19 cellular contexts compared by ENCODE assay signal in genomic region chrX:24099394-24099793, GRCh38. TPM values are rescaled to one million over a fixed set of nuclear protein-coding genes. Genes with fewer than 3 reads are reported as not detected.
DNase-seq lines count a peak whose midpoint lies in the region; ATAC-seq and TF ChIP-seq lines count a peak whose summit lies in the region.
"Had no signal": no experiment of that assay in that cellular context is flagged by ENCODE, and none has a peak within 500 bp of the region (broad histone marks: within the 10 kb centered on the region; RNA-seq: fewer than 3 reads in every experiment).

No MANE protein-coding gene starts in this region.

- H3K4me3 ChIP-seq in Caco-2 (ENCODE audit: low read depth, low read length) (no peak overlapping the region), OCI-LY3 (ENCODE audit: low read length) (peak overlapping the region; percentile 34; the same call in 1 of the 2 replicates), choroid plexus epithelial cell (ENCODE audit: low read depth, low read length) (no peak overlapping the region)
- H3K4me3 ChIP-seq: BLaER1, GM23248, HAP-1, SJSA1 had no signal

- no peak overlapping the region for H3K27ac ChIP-seq in OCI-LY3 (ENCODE audit: low read length)
- H3K27ac ChIP-seq: BLaER1, GM23248, SJSA1 had no signal

- H3K36me3 ChIP-seq in Caco-2 (ENCODE audit: control insufficient read depth, insufficient read depth, low read length) (no peaks in the 10 kb centered on the region), OCI-LY3 (replicated peaks; ENCODE audit: low read depth, low read length) (no peaks in the 10 kb centered on the region)
- H3K36me3 ChIP-seq: HAP-1, SJSA1 had no signal

- no peaks in the 10 kb centered on the region for H3K9me3 Mint-ChIP-seq in activated CD8-positive, alpha-beta memory T cell treated with anti-CD3 and anti-CD28 coated beads, Interleukin-2, amount 10 ng/mL, durations not matched to agents 7 days and 5 days (ENCODE audit: low read depth)
- H3K9me3 Mint-ChIP-seq in Caco-2 (ENCODE audit: unreplicated experiment): no peaks in the 10 kb centered on the region
- H3K9me3 Mint-ChIP-seq: CD4-positive, alpha-beta memory T cell had no signal

- H3K4me1 ChIP-seq in Caco-2 (peaks cover 13% of the 10 kb centered on the region), OCI-LY3 (ENCODE audit: low read length) (peaks cover 10% of the 10 kb centered on the region; the same call in 1 of the 2 replicates)
- H3K4me1 ChIP-seq: BLaER1, SJSA1 had no signal

- H3K9ac ChIP-seq in OCI-LY3 (ENCODE audit: low read length): no peak overlapping the region
- H3K9ac ChIP-seq: BLaER1, GM23248 had no signal

- no peaks in the 10 kb centered on the region for H3K79me2 ChIP-seq in OCI-LY3 (ENCODE audit: low read length)

- CTCF ChIA-PET in activated CD8-positive, alpha-beta memory T cell treated with anti-CD3 and anti-CD28 coated beads, Interleukin-2, amount 10 ng/mL, durations not matched to agents 7 days and 5 days (lab: Charles Lee): no interaction called here
- CTCF ChIA-PET in Caco-2 (lab: Charles Lee): no interaction called here

- no peaks in the 10 kb centered on the region for H3K27me3 Mint-ChIP-seq in activated CD8-positive, alpha-beta memory T cell treated with anti-CD3 and anti-CD28 coated beads, Interleukin-2, amount 10 ng/mL, durations not matched to agents 7 days and 5 days
- H3K27me3 Mint-ChIP-seq in Caco-2 (ENCODE audit: insufficient read depth, unreplicated experiment): no peaks in the 10 kb centered on the region
- H3K27me3 Mint-ChIP-seq: CD4-positive, alpha-beta memory T cell had no signal

- no TSS peak for BruUV-seq in Caco-2 (replicated peaks; lab: Mats Ljungman, UMichigan)

- DNase-seq in activated CD8-positive, alpha-beta memory T cell treated with anti-CD3 and anti-CD28 coated beads, Interleukin-2, amount 10 ng/mL, durations not matched to agents 7 days and 5 days: no peak
- DNase-seq in activated CD8-positive, alpha-beta memory T cell treated with anti-CD3 and anti-CD28 coated beads, Interleukin-2, amount 50 U/mL, for 48 hours: no peak
- DNase-seq in Caco-2 (no peak), choroid plexus epithelial cell (ENCODE audit: low read depth) (peak; percentile 14), kidney tubule cell (ENCODE audit: low spot score) (no peak), RPMI8226 (no peak), amniotic stem cell (lab: John Stamatoyannopoulos, UW) (no peak)
- DNase-seq: Calu3; CD4-positive, alpha-beta memory T cell; GF-D8; GM23248; NCI-H1105; NCI-H345; NCI-H524 treated with DMSO at 0.1 percent for 48 hours had no signal

- no peaks in the 10 kb centered on the region for H3K9me3 ChIP-seq in Caco-2
- no peaks in the 10 kb centered on the region for H3K9me3 ChIP-seq in OCI-LY3 (ENCODE audit: insufficient read depth, low read length)
- H3K9me3 ChIP-seq: BLaER1, HAP-1, SJSA1 had no signal

- POLR2A ChIA-PET in Caco-2 (lab: Charles Lee): no interaction called here

- H3K4me2 ChIP-seq in OCI-LY3 (ENCODE audit: low read length): peak overlapping the region; percentile 54
- H3K4me2 ChIP-seq: BLaER1 had no signal

- peak overlapping the region; percentile 30 for H3K4me3 Mint-ChIP-seq in activated CD8-positive, alpha-beta memory T cell treated with anti-CD3 and anti-CD28 coated beads, Interleukin-2, amount 10 ng/mL, durations not matched to agents 7 days and 5 days
- no peak overlapping the region for H3K4me3 Mint-ChIP-seq in Caco-2 (ENCODE audit: unreplicated experiment)

- H2AFZ ChIP-seq in OCI-LY3 (ENCODE audit: low read depth, low read length): no peak overlapping the region; the same call in 1 of the 2 replicates
- H2AFZ ChIP-seq: GM23248 had no signal

- H4K20me1 ChIP-seq in OCI-LY3 (ENCODE audit: insufficient read depth, low read length): no peaks in the 10 kb centered on the region
- H4K20me1 ChIP-seq: BLaER1 had no signal

- H3K27ac Mint-ChIP-seq in activated CD8-positive, alpha-beta memory T cell treated with anti-CD3 and anti-CD28 coated beads, Interleukin-2, amount 10 ng/mL, durations not matched to agents 7 days and 5 days: no peak overlapping the region
- peak overlapping the region; percentile 78 for H3K27ac Mint-ChIP-seq in Caco-2 (ENCODE audit: unreplicated experiment)

- H3K27me3 ChIP-seq in Caco-2 (replicated peaks; ENCODE audit: control insufficient read depth, insufficient read depth, low read length) (no peaks in the 10 kb centered on the region), OCI-LY3 (ENCODE audit: low read depth, low read length) (no peaks in the 10 kb centered on the region)
- H3K27me3 ChIP-seq: BLaER1, SJSA1 had no signal

- TF ChIP-seq CTCF in Caco-2 (IDR thresholded peaks at IDR 0.05; ENCODE audit: insufficient read depth in 1 of 2, low read depth in 1 of 2, low read length in 1 of 2, severe bottlenecking in 1 of 2, unreplicated experiment in 1 of 2) (no peak), OCI-LY3 (IDR thresholded peaks at IDR 0.05; ENCODE audit: low read depth, low read length) (no peak), choroid plexus epithelial cell (conservative IDR thresholded peaks at IDR 0.05; ENCODE audit: low read depth, low read length) (no peak)

- intact Hi-C loops in Caco-2 (cut with micrococcal nuclease; ENCODE audit: unreplicated experiment): no loop called here

- ATAC-seq in activated CD8-positive, alpha-beta memory T cell treated with anti-CD3 and anti-CD28 coated beads, Interleukin-2, amount 10 ng/mL, durations not matched to agents 7 days and 5 days: no peak
- ATAC-seq: Panc1 had no signal

- peaks cover 18% of the 10 kb centered on the region for H3K4me1 Mint-ChIP-seq in activated CD8-positive, alpha-beta memory T cell treated with anti-CD3 and anti-CD28 coated beads, Interleukin-2, amount 10 ng/mL, durations not matched to agents 7 days and 5 days
- peaks cover 23% of the 10 kb centered on the region for H3K4me1 Mint-ChIP-seq in Caco-2 (ENCODE audit: low read depth, unreplicated experiment)

- no peaks in the 10 kb centered on the region for H3K36me3 Mint-ChIP-seq in activated CD8-positive, alpha-beta memory T cell treated with anti-CD3 and anti-CD28 coated beads, Interleukin-2, amount 10 ng/mL, durations not matched to agents 7 days and 5 days
- H3K36me3 Mint-ChIP-seq in Caco-2 (ENCODE audit: insufficient read depth, unreplicated experiment): no peaks in the 10 kb centered on the region

RNA-seq across cellular contexts. Expression of gene EIF2S3, which starts 44.6 kb away (rescaled TPM):
- 100 to 1,000 TPM; 179 to 204 TPM for total RNA-seq in activated CD8-positive, alpha-beta memory T cell treated with anti-CD3 and anti-CD28 coated beads, Interleukin-2, amount 10 ng/mL, durations not matched to agents 7 days and 5 days
- total RNA-seq in Caco-2 (2022): 240 and 270 TPM in 2 replicates

RNA-seq across cellular contexts. Expression of gene ZFX, which starts 50.1 kb away (rescaled TPM):
- total RNA-seq in activated CD8-positive, alpha-beta memory T cell treated with anti-CD3 and anti-CD28 coated beads, Interleukin-2, amount 10 ng/mL, durations not matched to agents 7 days and 5 days: 10 to 100 TPM; 41.9 to 44.5 TPM
- 33.6 and 36.1 TPM in 2 replicates for total RNA-seq in Caco-2 (2022)
